ENCODE assay signal across 8 cellular contexts in genomic region chr2:177265386-177265690, GRCh38. TPM values are rescaled to one million over a fixed set of nuclear protein-coding genes. Genes with fewer than 3 reads are reported as not detected.
DNase-seq lines count a peak whose midpoint lies in the region; ATAC-seq and TF ChIP-seq lines count a peak whose summit lies in the region.

No MANE protein-coding gene starts in this region.

- H3K4me3 ChIP-seq in AG10803 (ENCODE audit: low read length) (peak overlapping the region; percentile 70), trophoblast cell (ENCODE audit: low read depth, low read length) (peak overlapping the region; percentile 98)

- no peak overlapping the region for H2AK5ac ChIP-seq in trophoblast cell (ENCODE audit: low read length)

- peaks cover 17% of the 10 kb centered on the region for H3K79me1 ChIP-seq in trophoblast cell (ENCODE audit: low read length)

- no peaks in the 10 kb centered on the region for H3K27me3 ChIP-seq in trophoblast cell (ENCODE audit: insufficient read depth, low read length)

- H3K4me2 ChIP-seq in trophoblast cell (ENCODE audit: low read length): peak overlapping the region; percentile 100

- H3K4ac ChIP-seq in trophoblast cell (ENCODE audit: low read depth, low read length): no peak overlapping the region

- peak overlapping the region; percentile 64 for H3K14ac ChIP-seq in trophoblast cell (ENCODE audit: low read length)

- H3K9me3 ChIP-seq in KOPT-K1 (ENCODE audit: insufficient read depth, low read length, poor library complexity, severe bottlenecking) (no peaks in the 10 kb centered on the region), trophoblast cell (ENCODE audit: insufficient read depth, low read depth, low read length) (no peaks in the 10 kb centered on the region)

- H4K91ac ChIP-seq in trophoblast cell (ENCODE audit: low read depth, low read length): peak overlapping the region; percentile 69

- peak; percentile 21 for ATAC-seq in Right ventricle myocardium inferior
- no peak for ATAC-seq in GM21737 (IDR thresholded peaks at IDR 0.05; ENCODE audit: unreplicated experiment)
- no peak for ATAC-seq in HG03139 (IDR thresholded peaks at IDR 0.05; ENCODE audit: unreplicated experiment)

- H3K27ac ChIP-seq in KOPT-K1 (ENCODE audit: low read depth, low read length, poor library complexity, severe bottlenecking): peak overlapping the region; percentile 100
- peak overlapping the region; percentile 97 for H3K27ac ChIP-seq in trophoblast cell (ENCODE audit: low read depth, low read length)

- H4K8ac ChIP-seq in trophoblast cell (ENCODE audit: low read depth, low read length): peak overlapping the region; percentile 40

- H2BK12ac ChIP-seq in trophoblast cell (ENCODE audit: low read length): peak overlapping the region; percentile 15

- peak overlapping the region; percentile 28 for H2AFZ ChIP-seq in trophoblast cell (ENCODE audit: insufficient read depth, low read length, poor library complexity)

- intact Hi-C loops in Right ventricle myocardium inferior (cut with DNase I): loop anchor here (2.0 to 10.0 kb wide), 3 partner anchors 23 to 489 kb away; partner anchors contain the start of gene AGPS

- in situ Hi-C loops in GM13976 (cut with MboI; ENCODE audit: low sequenced_read_pairs, unreplicated experiment): no loop called here

- no CpG with 5 or more reads among the region's 11 CpGs for WGBS in trophoblast cell (ENCODE audit: extremely low coverage, insufficient coverage, insufficient read length)

- H3K36me3 ChIP-seq in KOPT-K1 (ENCODE audit: insufficient read depth, low read length) (no peaks in the 10 kb centered on the region), trophoblast cell (ENCODE audit: control insufficient read depth in 1 of 2, insufficient read depth in 2 of 2, low read length in 2 of 2) (no peaks in the 10 kb centered on the region)

- DNase-seq in AG10803 (ENCODE audit: low read depth): peak; percentile 55
- no peak for DNase-seq in GM13976 (ENCODE audit: low spot score)
- peak; percentile 26 for DNase-seq in activated gamma-delta T cell (lab: John Stamatoyannopoulos, UW)
- peak; percentile 83 for DNase-seq in Right ventricle myocardium inferior (ENCODE audit: missing footprints)
- DNase-seq in trophoblast cell: no peak

- no peaks in the 10 kb centered on the region for H3K4me1 ChIP-seq in trophoblast cell (ENCODE audit: control insufficient read depth in 1 of 2, insufficient read depth in 2 of 2, low read length in 2 of 2)

- peak overlapping the region; percentile 58 for H2BK5ac ChIP-seq in trophoblast cell (ENCODE audit: low read depth, low read length, poor library complexity)

- no peak overlapping the region for H3K23ac ChIP-seq in trophoblast cell (ENCODE audit: low read length)

- peak overlapping the region; percentile 34 for H2BK120ac ChIP-seq in trophoblast cell (ENCODE audit: insufficient read depth, low read length, poor library complexity)

- TF ChIP-seq CTCF in AG10803 (conservative IDR thresholded peaks at IDR 0.05; ENCODE audit: low read length) (peak; percentile 53), GM13976 (IDR thresholded peaks at IDR 0.05; ENCODE audit: borderline replicate concordance, control extremely low read depth, extremely low read depth, insufficient read depth, missing control alignments) (peak; percentile 40)

- peak overlapping the region; percentile 39 for H4K12ac ChIP-seq in trophoblast cell (ENCODE audit: low read depth, low read length)

- peak overlapping the region; percentile 13 for H3K18ac ChIP-seq in trophoblast cell (ENCODE audit: low read length)

- peaks cover 11% of the 10 kb centered on the region for H3K79me2 ChIP-seq in trophoblast cell (ENCODE audit: control insufficient read depth, insufficient read depth, low read length, poor library complexity)

- peak overlapping the region; percentile 80 for H3K9ac ChIP-seq in trophoblast cell (ENCODE audit: low read length)

RNA-seq across cellular contexts. Expression of gene NFE2L2, which starts 0.8 kb away (rescaled TPM):
- 53.4 TPM for total RNA-seq in Right ventricle myocardium inferior
- polyA plus RNA-seq in trophoblast cell (2013): 78.1 and 80.1 TPM in 2 replicates

RNA-seq across cellular contexts. Expression of gene HNRNPA3, which starts 52.7 kb away (rescaled TPM):
- total RNA-seq in Right ventricle myocardium inferior: 66.6 TPM
- 339 and 340 TPM in 2 replicates for polyA plus RNA-seq in trophoblast cell (2013)

Comparison
In these comparisons a context has a peak if more than half of its experiments do, and no peak if none do; other contexts are left out.
1. DNase-seq: peak in AG10803 (single experiment), activated gamma-delta T cell (single experiment) and Right ventricle myocardium inferior (single experiment); none in GM13976 (single experiment) and trophoblast cell (0 of 2).